ENCODE assay signal across 8 cellular contexts in genomic region chr5:18744990-18745590, GRCh38.
DNase-seq lines count a peak whose midpoint lies in the region; ATAC-seq, FAIRE-seq and TF ChIP-seq lines count a peak whose summit lies in the region.

No MANE protein-coding gene starts in this region.

- H3K36me3 ChIP-seq in OCI-LY7 (ENCODE audit: insufficient read depth, low read length) = no peaks in the 10 kb centered on the region
- H3K36me3 ChIP-seq in GM12878 (ENCODE audit: control insufficient read depth in 2 of 2, insufficient read depth in 2 of 2, low read length in 1 of 2) = no peaks in the 10 kb centered on the region; a peak in 1 of 4 replicates
- H3K36me3 ChIP-seq in subcutaneous abdominal adipose tissue (ENCODE audit: control insufficient read depth in 5 of 5, insufficient read depth in 5 of 5, low read length in 5 of 5) = no peaks in the 10 kb centered on the region

- H3K4me1 ChIP-seq in OCI-LY7 (ENCODE audit: insufficient read depth, low read length, poor library complexity, severe bottlenecking) = peaks cover 21% of the 10 kb centered on the region
- peaks cover 24% of the 10 kb centered on the region for H3K4me1 ChIP-seq in GM12878 (ENCODE audit: control insufficient read depth, insufficient read depth, low read length)
- H3K4me1 ChIP-seq in subcutaneous abdominal adipose tissue (ENCODE audit: control insufficient read depth in 5 of 5, insufficient read depth in 5 of 5, low read length in 5 of 5) = peaks cover 0 to 6% (median 0%) of the 10 kb centered on the region in 5 donors

- in situ Hi-C loops in GM12878 (cut with MboI) = loop anchor here (25.0 kb wide), 1 partner anchor 1508 kb away; no protein-coding TSS in a partner anchor

- 1% methylated on average over 8 of the region's 8 CpGs for WGBS in GM12878 (ENCODE audit: insufficient coverage, insufficient replicate concordance, low lambda C conversion rate, missing lambda C conversion rate)

- DNase-seq in activated naive CD4-positive, alpha-beta T cell treated with Interleukin-2 at 50 U/mL for 16 hours = peak; percentile 15
- no peak for DNase-seq in activated naive CD4-positive, alpha-beta T cell treated with anti-CD3 and anti-CD28 coated beads, Interleukin-2, amount 50 U/mL, for 16 hours
- DNase-seq in OCI-LY7 (ENCODE audit: low spot score) (peak; percentile 9), GM12878 (ENCODE audit: low read depth, low spot score) (no peak), Ammon's horn (ENCODE audit: low spot score) (no peak), middle frontal gyrus (ENCODE audit: extremely low spot score, low spot score) (no peak)

- H4K20me1 ChIP-seq in OCI-LY7 (ENCODE audit: insufficient read depth, low read length) (no peaks in the 10 kb centered on the region), GM12878 (ENCODE audit: control insufficient read depth, insufficient read depth) (no peaks in the 10 kb centered on the region)

- CTCF ChIA-PET in OCI-LY7 (lab: Charles Lee; ENCODE audit: unreplicated experiment) (no interaction called here), GM12878 (lab: Yijun Ruan, JAX) (interaction anchor here (0.9 kb wide), 1 partner anchor 46 kb away, joined by 5 read pairs; no protein-coding TSS in a partner anchor)

- TF ChIP-seq EP300 in GM12878 (IDR thresholded peaks at IDR 0.05; ENCODE audit: borderline replicate concordance in 1 of 2, control insufficient read depth in 1 of 2, low read depth in 2 of 2, low read length in 2 of 2) = no peak

- no peaks in the 10 kb centered on the region for H3K9me2 ChIP-seq in OCI-LY7 (ENCODE audit: insufficient read depth, low read length)

- peak overlapping the region; percentile 69 for H3K9ac ChIP-seq in GM12878 (ENCODE audit: control insufficient read depth, insufficient read depth, low read length)
- peak overlapping the region in 2 of 5 donors; percentile 59 to 71 for H3K9ac ChIP-seq in subcutaneous abdominal adipose tissue (ENCODE audit: low read length in 5 of 5)

- TF ChIP-seq CTCF in OCI-LY7 (conservative IDR thresholded peaks at IDR 0.05; ENCODE audit: low read length) (no peak), GM12878 (IDR thresholded peaks at IDR 0.05 in 2 of 3, conservative IDR thresholded peaks at IDR 0.05 in 1 of 3; ENCODE audit: control insufficient read depth in 2 of 3, extremely low read depth in 1 of 3, insufficient read depth in 1 of 3, low read depth in 3 of 3, low read length in 3 of 3) (no peak)

- intact Hi-C loops in OCI-LY7 (cut with micrococcal nuclease; ENCODE audit: unreplicated experiment) = no loop called here
- intact Hi-C loops in GM12878 (cut with micrococcal nuclease; ENCODE audit: unreplicated experiment) = loop anchor here (5.0 kb wide), 1 partner anchor 1428 kb away; no protein-coding TSS in a partner anchor

- H3K4me2 ChIP-seq in OCI-LY7 (ENCODE audit: low read length) (peak overlapping the region; percentile 79), GM12878 (ENCODE audit: control insufficient read depth, insufficient read depth) (peak overlapping the region; percentile 97)

- no peak for TF ChIP-seq RAD21 in GM12878 (IDR thresholded peaks at IDR 0.05; ENCODE audit: insufficient read depth, low read depth, low read length)

- no peak overlapping the region for H3K27ac ChIP-seq in OCI-LY7 (ENCODE audit: low read depth, low read length, poor library complexity, severe bottlenecking)
- H3K27ac ChIP-seq in GM12878 (ENCODE audit: control insufficient read depth, insufficient read depth) = peak overlapping the region; percentile 82
- peak overlapping the region; percentile 54 for H3K27ac ChIP-seq in subcutaneous abdominal adipose tissue (ENCODE audit: low read depth, low read length)

- SMC1A ChIA-PET in GM12878 (lab: Charles Lee; ENCODE audit: uncharacterized antibody, unreplicated experiment) = interaction anchor here (0.7 to 3.9 kb wide), 6 partner anchors 8 to 50 kb away, joined by 3 to 24 read pairs (median 4); no protein-coding TSS in a partner anchor

- BruUV-seq in OCI-LY7 (replicated peaks; lab: Mats Ljungman, UMichigan) (no TSS peak), GM12878 (replicated peaks; lab: Mats Ljungman, UMichigan) (no TSS peak)

- H3K4me3 ChIP-seq in OCI-LY7 (ENCODE audit: low read depth, low read length, poor library complexity, severe bottlenecking) (peak overlapping the region; percentile 68), GM12878 (peak overlapping the region; percentile 84), subcutaneous abdominal adipose tissue (ENCODE audit: low read depth in 1 of 5, low read length in 5 of 5) (peak overlapping the region; percentile 60 to 84 (median 74))

- H3K79me2 ChIP-seq in OCI-LY7 (ENCODE audit: insufficient read depth, low read depth, low read length) = no peaks in the 10 kb centered on the region
- H3K79me2 ChIP-seq in GM12878 (ENCODE audit: control insufficient read depth, insufficient read depth, low read length) = peaks cover 38% of the 10 kb centered on the region

- H3K27me3 ChIP-seq in GM12878 (replicated peaks in 1 of 2; ENCODE audit: control insufficient read depth in 2 of 2, insufficient read depth in 2 of 2, low read length in 1 of 2) = no peaks in the 10 kb centered on the region
- no peaks in the 10 kb centered on the region for H3K27me3 ChIP-seq in subcutaneous abdominal adipose tissue (ENCODE audit: control insufficient read depth in 5 of 5, insufficient read depth in 4 of 5, low read length in 5 of 5)

- no peak for TF ChIP-seq POLR2A in GM12878 (IDR thresholded peaks at IDR 0.05; ENCODE audit: low read depth, low read length)

- H2AFZ ChIP-seq in OCI-LY7 (ENCODE audit: low read length) (peak overlapping the region; percentile 98), GM12878 (ENCODE audit: control insufficient read depth, low read depth, low read length) (peak overlapping the region; percentile 64)

- H3K9me3 ChIP-seq in OCI-LY7 (ENCODE audit: low read length) (peaks cover 8% of the 10 kb centered on the region; the same call in 1 of the 2 replicates), GM12878 (replicated peaks; ENCODE audit: control insufficient read depth, insufficient read depth, low read length) (peaks cover 12% of the 10 kb centered on the region; the same call in 2 of the 3 replicates), subcutaneous abdominal adipose tissue (ENCODE audit: control insufficient read depth in 5 of 5, low read length in 5 of 5) (no peaks in the 10 kb centered on the region)

- POLR2A ChIA-PET in OCI-LY7 (lab: Charles Lee) = interaction anchor here (0.6 to 1.1 kb wide), 2 partner anchors 42 to 89 kb away, joined by 3 read pairs; no protein-coding TSS in a partner anchor
- POLR2A ChIA-PET in GM12878 (lab: Charles Lee) = interaction anchor here (0.6 kb wide), 1 partner anchor 9 kb away, joined by 3 read pairs; no protein-coding TSS in a partner anchor

- peak; percentile 25 for ATAC-seq in HG02973 (IDR thresholded peaks at IDR 0.05; ENCODE audit: unreplicated experiment)
- ATAC-seq in GM12878 = peak; percentile 74

- RAD21 ChIA-PET in GM12878 (lab: Charles Lee; ENCODE audit: unreplicated experiment) = interaction anchor here (0.7 to 2.7 kb wide), 6 partner anchors 8 to 279 kb away, joined by 3 to 33 read pairs (median 4); no protein-coding TSS in a partner anchor

- no peak for FAIRE-seq in GM12878 (lab: Jason Lieb, UNC)

TF ChIP-seq in GM12878, 131 proteins besides CTCF, POLR2A, EP300 and RAD21 (continues in another document):
- TF ChIP-seq CREM (IDR thresholded peaks at IDR 0.05; ENCODE audit: low read depth) (no peak), MEF2B (IDR thresholded peaks at IDR 0.05; ENCODE audit: partially characterized antibody, poor library complexity, severe bottlenecking) (no peak), SMAD1 (IDR thresholded peaks at IDR 0.05; ENCODE audit: low read depth, partially characterized antibody) (peak; percentile 25), MXI1 (IDR thresholded peaks at IDR 0.05; ENCODE audit: low read depth, low read length) (0 out of 2 replicates have a peak, but pooled peaks have one; percentile 12), ATF7 (IDR thresholded peaks at IDR 0.05; ENCODE audit: low read depth) (peak; percentile 25; the same call in 1 of the 2 replicates), RELB (IDR thresholded peaks at IDR 0.05; ENCODE audit: low read depth) (peak; percentile 5; the same call in 1 of the 2 replicates), ELK1 (IDR thresholded peaks at IDR 0.05; ENCODE audit: low read depth, low read length) (no peak), USF1 (IDR thresholded peaks at IDR 0.05; ENCODE audit: borderline replicate concordance, extremely low read length, insufficient read depth, low read depth, low read length) (no peak)

Comparison
In these comparisons a context has a peak if more than half of its experiments do, and no peak if none do; other contexts are left out.
1. DNase-seq: peak in activated naive CD4-positive, alpha-beta T cell treated with Interleukin-2 at 50 U/mL for 16 hours (single experiment) and OCI-LY7 (single experiment); none in activated naive CD4-positive, alpha-beta T cell treated with anti-CD3 and anti-CD28 coated beads, Interleukin-2, amount 50 U/mL, for 16 hours (single experiment), GM12878 (single experiment), Ammon's horn (single experiment) and middle frontal gyrus (single experiment).
2. Peak in every context shown above with its lines, with median percentiles within 50 percentile points of each other: H3K4me3 ChIP-seq.